1 cellular context compared by ENCODE assay signal in genomic region chr12:109878247-109878625, GRCh38.
TF ChIP-seq lines count a peak whose summit lies in the region.

No MANE protein-coding gene starts in this region.

TF ChIP-seq in HepG2, 621 proteins besides CTCF, POLR2A, EP300 and RAD21 (continued from another document):
- TF ChIP-seq ZBTB2 (CRISPR knock-in tag; IDR thresholded peaks at IDR 0.05; ENCODE audit: low read depth) (no peak), AGO1 (IDR thresholded peaks at IDR 0.05; ENCODE audit: low read depth, low read length, poor library complexity, severe bottlenecking) (no peak), ZNF20 (CRISPR knock-in tag; IDR thresholded peaks at IDR 0.05) (no peak), ATF6 (CRISPR knock-in tag; conservative IDR thresholded peaks at IDR 0.05) (no peak)
